31 cellular contexts compared by ENCODE assay signal in the genomic region with DNA sequence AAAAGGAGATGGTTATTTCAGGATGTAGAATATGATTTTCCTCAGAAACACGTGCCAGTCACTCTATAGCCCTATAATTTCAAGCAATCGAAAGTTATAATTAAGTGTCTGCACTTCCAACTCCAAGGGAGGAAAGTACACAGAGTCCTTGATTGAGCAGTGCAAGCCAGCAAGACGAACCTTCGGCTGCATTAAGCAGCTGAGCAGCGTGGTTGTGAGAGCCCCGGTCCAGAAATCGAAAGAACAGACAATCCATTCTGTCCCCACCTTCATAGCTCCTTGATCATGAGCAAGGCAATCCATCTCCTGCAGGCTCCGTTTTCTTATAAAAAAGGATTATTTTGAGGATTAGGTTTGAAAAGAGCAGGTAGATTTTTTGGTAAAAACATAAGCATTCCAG.
"Had no signal": no experiment of that assay in that cellular context is flagged by ENCODE, and none has a peak within 500 bp of the region (broad histone marks: within the 10 kb centered on the region; RNA-seq: fewer than 3 reads in every experiment).

No MANE protein-coding gene starts in this region.

- H3K36me3 ChIP-seq: esophagus squamous epithelium, WERI-Rb-1 had no signal

- FAIRE-seq: colon, endometrium, endothelial cell of umbilical vein, frontal cortex had no signal

- H3K9me3 ChIP-seq: body of pancreas, esophagus squamous epithelium had no signal

- H3K27me3 Mint-ChIP-seq: activated CD8-positive, alpha-beta T cell treated with anti-CD3 and anti-CD28 coated beads for 36 hours; activated naive CD8-positive, alpha-beta T cell had no signal

- H3K9me3 Mint-ChIP-seq: activated B cell treated with CpG ODN at 0.5 μM for 24 hours; activated CD8-positive, alpha-beta T cell treated with anti-CD3 and anti-CD28 coated beads for 36 hours; activated T-cell treated with anti-CD3 and anti-CD28 coated beads, Interleukin-2, amount 50 U/mL, for 4 hours; activated T-helper 17 cell treated with anti-CD3 and anti-CD28 coated beads, Interleukin-2, amount 50 U/mL, for 72 hours; T-helper 2 cell treated with Interferon-gamma antibody and Interleukin-4, amounts not matched to agents 5 μg/mL and 100 μg/mL, for 36 hours had no signal

- H3K27me3 ChIP-seq: body of pancreas, esophagus squamous epithelium had no signal

- H3K4me1 ChIP-seq: body of pancreas, esophagus squamous epithelium had no signal

- DNase-seq: activated B cell treated with CpG ODN at 0.5 μM for 24 hours; activated CD4-positive, alpha-beta T cell treated with anti-CD3 and anti-CD28 coated beads for 48 hours; activated CD4-positive, alpha-beta T cell treated with anti-CD3 and anti-CD28 coated beads, Interleukin-2, amount 50 U/mL, for 1 hour; activated CD4-positive, alpha-beta T cell treated with anti-CD3 and anti-CD28 coated beads, Interleukin-2, amount 50 U/mL, for 48 hours; activated CD8-positive, alpha-beta memory T cell treated with anti-CD3 and anti-CD28 coated beads for 24 hours; activated CD8-positive, alpha-beta T cell treated with anti-CD3 and anti-CD28 coated beads for 36 hours; activated effector memory CD4-positive, alpha-beta T cell treated with Interleukin-2 at 50 U/mL for 16 hours; activated gamma-delta T cell treated with Interleukin-2 at 50 U/mL for 16 hours; activated naive CD4-positive, alpha-beta T cell treated with anti-CD3 and anti-CD28 coated beads, Interleukin-2, amount 50 U/mL, for 16 hours; activated naive CD4-positive, alpha-beta T cell treated with Interleukin-2 at 50 U/mL for 16 hours; activated T-cell treated with anti-CD3 and anti-CD28 coated beads, Interleukin-2, amount 50 U/mL, for 4 hours; amniotic stem cell; aorta; body of pancreas; caudate nucleus; effector CD8-positive, alpha-beta T cell; esophagus squamous epithelium; foreskin fibroblast; T-helper 1 cell; T-helper 17 cell; T1000; WERI-Rb-1 had no signal

- H3K36me3 Mint-ChIP-seq: activated naive CD8-positive, alpha-beta T cell had no signal

- H3K4me3 ChIP-seq: body of pancreas, esophagus squamous epithelium had no signal

- ATAC-seq: activated CD4-positive, CD25-positive, alpha-beta regulatory T cell treated with anti-CD3 and anti-CD28 coated beads, Interleukin-2, amount 50 U/mL, for 24 hours; activated CD8-positive, alpha-beta T cell treated with anti-CD3 and anti-CD28 coated beads for 36 hours; activated T-cell treated with anti-CD3 and anti-CD28 coated beads, Interleukin-2, amount 50 U/mL, for 4 hours; activated T-helper 17 cell treated with anti-CD3 and anti-CD28 coated beads, Interleukin-2, amount 50 U/mL, for 72 hours; body of pancreas; T-helper 17 cell had no signal

- H3K27ac Mint-ChIP-seq: activated B cell treated with CpG ODN at 0.5 μM for 24 hours; activated CD8-positive, alpha-beta T cell treated with anti-CD3 and anti-CD28 coated beads for 36 hours; activated naive CD8-positive, alpha-beta T cell; activated T-helper 17 cell treated with anti-CD3 and anti-CD28 coated beads, Interleukin-2, amount 50 U/mL, for 72 hours; T-helper 17 cell; T-helper 2 cell treated with Interferon-gamma antibody and Interleukin-4, amounts not matched to agents 5 μg/mL and 100 μg/mL, for 36 hours had no signal

- H3K4me1 Mint-ChIP-seq: activated B cell treated with CpG ODN at 0.5 μM for 24 hours; activated T-helper 17 cell treated with anti-CD3 and anti-CD28 coated beads, Interleukin-2, amount 50 U/mL, for 72 hours had no signal

- H3K27ac ChIP-seq: body of pancreas, epithelial cell of prostate, esophagus squamous epithelium, WERI-Rb-1 had no signal

- H3K4me3 Mint-ChIP-seq: activated B cell treated with CpG ODN at 0.5 μM for 24 hours; activated CD8-positive, alpha-beta T cell treated with anti-CD3 and anti-CD28 coated beads for 36 hours; activated naive CD8-positive, alpha-beta T cell; activated T-cell treated with anti-CD3 and anti-CD28 coated beads, Interleukin-2, amount 50 U/mL, for 4 hours; activated T-helper 17 cell treated with anti-CD3 and anti-CD28 coated beads, Interleukin-2, amount 50 U/mL, for 72 hours; T-helper 17 cell; T-helper 2 cell treated with Interferon-gamma antibody and Interleukin-4, amounts not matched to agents 5 μg/mL and 100 μg/mL, for 36 hours had no signal
